In genomic region chr22:27295071-27295470, GRCh38 we compare ENCODE assay signal across 30 cellular contexts.
"Had no signal": no experiment of that assay in that cellular context is flagged by ENCODE, and none has a peak within 500 bp of the region (broad histone marks: within the 10 kb centered on the region; RNA-seq: fewer than 3 reads in every experiment).

No MANE protein-coding gene starts in this region.

- H3K27ac Mint-ChIP-seq: activated CD4-positive, alpha-beta T cell treated with anti-CD3 and anti-CD28 coated beads, Interleukin-2, amount 10 ng/mL, durations not matched to agents 7 days and 5 days; activated CD8-positive, alpha-beta T cell treated with anti-CD3 and anti-CD28 coated beads, Interleukin-2, amount 10 ng/mL, durations not matched to agents 7 days and 5 days; activated naive CD4-positive, alpha-beta T cell treated with anti-CD3 and anti-CD28 coated beads, Interleukin-2, amount 50 U/mL, for 24 hours; activated naive CD8-positive, alpha-beta T cell treated with anti-CD3 and anti-CD28 coated beads, Interleukin-2, amount 10 ng/mL, durations not matched to agents 7 days and 5 days; activated T-cell treated with anti-CD3 and anti-CD28 coated beads, Interleukin-2, amount 50 U/mL, for 24 hours; activated T-helper 2 cell treated with anti-CD3 and anti-CD28 coated beads, Interferon-gamma antibody, Interleukin-2, Interleukin-4, amounts not matched to agents 10 μg/mL and 5 μg/mL and 100 μg/mL, durations not matched to agents 14 hours and 24 hours and 36 hours had no signal

- H3K27ac ChIP-seq: ascending aorta, body of pancreas, KMS-11, VCaP had no signal

- H3K9me3 Mint-ChIP-seq: activated CD4-positive, alpha-beta T cell treated with anti-CD3 and anti-CD28 coated beads, Interleukin-2, amount 10 ng/mL, durations not matched to agents 7 days and 5 days; activated naive CD4-positive, alpha-beta T cell treated with anti-CD3 and anti-CD28 coated beads, Interleukin-2, amount 50 U/mL, for 24 hours; activated naive CD8-positive, alpha-beta T cell treated with anti-CD3 and anti-CD28 coated beads, Interleukin-2, amount 10 ng/mL, durations not matched to agents 7 days and 5 days; activated T-cell treated with anti-CD3 and anti-CD28 coated beads, Interleukin-2, amount 50 U/mL, for 24 hours; activated T-helper 2 cell treated with anti-CD3 and anti-CD28 coated beads, Interferon-gamma antibody, Interleukin-2, Interleukin-4, amounts not matched to agents 10 μg/mL and 5 μg/mL and 100 μg/mL, durations not matched to agents 14 hours and 24 hours and 36 hours had no signal

- H3K4me1 ChIP-seq: ascending aorta, body of pancreas had no signal

- H3K4me2 ChIP-seq: KMS-11 had no signal

- H3K36me3 Mint-ChIP-seq: activated naive CD4-positive, alpha-beta T cell treated with anti-CD3 and anti-CD28 coated beads, Interleukin-2, amount 50 U/mL, for 24 hours; activated naive CD8-positive, alpha-beta T cell treated with anti-CD3 and anti-CD28 coated beads, Interleukin-2, amount 10 ng/mL, durations not matched to agents 7 days and 5 days had no signal

- H3K9me3 ChIP-seq: ascending aorta, body of pancreas had no signal

- H3K27me3 ChIP-seq: ascending aorta, body of pancreas had no signal

- H3K4me3 ChIP-seq: ascending aorta, body of pancreas had no signal

- H3K4me3 Mint-ChIP-seq: activated CD4-positive, alpha-beta T cell treated with anti-CD3 and anti-CD28 coated beads, Interleukin-2, amount 10 ng/mL, durations not matched to agents 7 days and 5 days; activated CD8-positive, alpha-beta T cell treated with anti-CD3 and anti-CD28 coated beads, Interleukin-2, amount 10 ng/mL, durations not matched to agents 7 days and 5 days; activated naive CD4-positive, alpha-beta T cell treated with anti-CD3 and anti-CD28 coated beads, Interleukin-2, amount 50 U/mL, for 24 hours; activated naive CD8-positive, alpha-beta T cell treated with anti-CD3 and anti-CD28 coated beads, Interleukin-2, amount 10 ng/mL, durations not matched to agents 7 days and 5 days; activated T-cell treated with anti-CD3 and anti-CD28 coated beads, Interleukin-2, amount 50 U/mL, for 24 hours had no signal

- H3K4me1 Mint-ChIP-seq: activated CD4-positive, alpha-beta T cell treated with anti-CD3 and anti-CD28 coated beads, Interleukin-2, amount 10 ng/mL, durations not matched to agents 7 days and 5 days; activated naive CD4-positive, alpha-beta T cell treated with anti-CD3 and anti-CD28 coated beads, Interleukin-2, amount 50 U/mL, for 24 hours; activated naive CD8-positive, alpha-beta T cell treated with anti-CD3 and anti-CD28 coated beads, Interleukin-2, amount 10 ng/mL, durations not matched to agents 7 days and 5 days had no signal

- H3K36me3 ChIP-seq: ascending aorta had no signal

- DNase-seq: activated CD4-positive, alpha-beta T cell treated with anti-CD3 and anti-CD28 coated beads for 1 hour; activated CD4-positive, alpha-beta T cell treated with anti-CD3 and anti-CD28 coated beads, Interleukin-2, amount 10 ng/mL, durations not matched to agents 7 days and 5 days; activated CD4-positive, alpha-beta T cell treated with anti-CD3 and anti-CD28 coated beads, Interleukin-2, amount 50 U/mL, for 48 hours; activated CD4-positive, CD25-positive, alpha-beta regulatory T cell; activated CD8-positive, alpha-beta T cell treated with anti-CD3 and anti-CD28 coated beads, Interleukin-2, amount 10 ng/mL, durations not matched to agents 7 days and 5 days; activated gamma-delta T cell; activated naive CD4-positive, alpha-beta T cell treated with Interleukin-2 at 50 U/mL for 16 hours; activated naive CD8-positive, alpha-beta T cell treated with anti-CD3 and anti-CD28 coated beads, Interleukin-2, amount 10 ng/mL, durations not matched to agents 7 days and 5 days; activated T-cell treated with anti-CD3 and anti-CD28 coated beads, Interleukin-2, amount 50 U/mL, for 24 hours; amygdala; body of pancreas; central memory CD4-positive, alpha-beta T cell; NCI-H1048; NCI-H1105 treated with DMSO at 0.1 percent for 48 hours; NCI-H1436; NCI-H1694; NCI-H1930; NCI-H2081 treated with DMSO at 0.1 percent for 48 hours; NCI-H748 treated with DMSO at 0.1 percent for 48 hours; NK-92 treated with Interleukin-12 subunit alpha and Interleukin-12 subunit beta, amount 100 ng/mL, for 24 hours; Right ventricle myocardium superior; SW 1271; T-helper 1 cell; T-helper 2 cell; T-helper 9 cell had no signal

- ATAC-seq: activated CD8-positive, alpha-beta T cell treated with anti-CD3 and anti-CD28 coated beads, Interleukin-2, amount 10 ng/mL, durations not matched to agents 7 days and 5 days; body of pancreas had no signal

- H3K9ac ChIP-seq: KMS-11 had no signal
